In genomic region chr7:111091623-111092370, GRCh38 we compare ENCODE assay signal across 8 cellular contexts. TPM values are rescaled to one million over a fixed set of nuclear protein-coding genes. Genes with fewer than 3 reads are reported as not detected.
DNase-seq lines count a peak whose midpoint lies in the region; ATAC-seq and TF ChIP-seq lines count a peak whose summit lies in the region.

No MANE protein-coding gene starts in this region.

- H3K4me3 ChIP-seq in BE2C (ENCODE audit: low read depth, low read length): peak overlapping the region; percentile 88
- H3K4me3 ChIP-seq in lower lobe of right lung: peak overlapping the region; percentile 43

- no peaks in the 10 kb centered on the region for H3K9me3 Mint-ChIP-seq in activated T-helper 1 cell treated with anti-CD3 and anti-CD28 coated beads, Interleukin-12 subunit alpha, Interleukin-12 subunit beta, Interleukin-2, Interleukin-4 antibody, amounts not matched to agents 30 ng/mL and 10 ng/mL and 1 ng/mL, durations not matched to agents 14 hours and 24 hours and 36 hours

- intact Hi-C loops in activated T-helper 1 cell treated with anti-CD3 and anti-CD28 coated beads, Interleukin-12 subunit alpha, Interleukin-12 subunit beta, Interleukin-2, Interleukin-4 antibody, amounts not matched to agents 30 ng/mL and 10 ng/mL and 1 ng/mL, durations not matched to agents 14 hours and 24 hours and 36 hours (cut with micrococcal nuclease): loop anchor here (1.0 to 10.0 kb wide), 13 partner anchors 8 to 646 kb away; partner anchors contain the start of gene IMMP2L
- intact Hi-C loops in lower lobe of right lung (cut with DNase I): no loop called here

- H3K27me3 ChIP-seq in BE2C (no peaks in the 10 kb centered on the region), lower lobe of right lung (ENCODE audit: low read depth) (no peaks in the 10 kb centered on the region)

- H3K4me1 ChIP-seq in BE2C: peaks cover 6% of the 10 kb centered on the region; the same call in 1 of the 2 replicates
- H3K4me1 ChIP-seq in lower lobe of right lung: peaks cover 5% of the 10 kb centered on the region

- H3K36me3 ChIP-seq in BE2C: peaks cover 7% of the 10 kb centered on the region
- H3K36me3 ChIP-seq in lower lobe of right lung: no peaks in the 10 kb centered on the region

- H3K36me3 Mint-ChIP-seq in activated T-helper 1 cell treated with anti-CD3 and anti-CD28 coated beads, Interleukin-12 subunit alpha, Interleukin-12 subunit beta, Interleukin-2, Interleukin-4 antibody, amounts not matched to agents 30 ng/mL and 10 ng/mL and 1 ng/mL, durations not matched to agents 14 hours and 24 hours and 36 hours (ENCODE audit: low read depth): peaks cover 44% of the 10 kb centered on the region

- H3K27ac ChIP-seq in lower lobe of right lung: peak overlapping the region; percentile 21

- peak; percentile 15 for ATAC-seq in HG02885 (IDR thresholded peaks at IDR 0.05; ENCODE audit: poor library complexity, unreplicated experiment)
- peak in 1 of 2 donors; percentile 15 for ATAC-seq in lower lobe of right lung
- ATAC-seq in HG03439 (IDR thresholded peaks at IDR 0.05; ENCODE audit: unreplicated experiment): no peak

- peaks cover 86% of the 10 kb centered on the region for H3K4me1 Mint-ChIP-seq in activated T-helper 1 cell treated with anti-CD3 and anti-CD28 coated beads, Interleukin-12 subunit alpha, Interleukin-12 subunit beta, Interleukin-2, Interleukin-4 antibody, amounts not matched to agents 30 ng/mL and 10 ng/mL and 1 ng/mL, durations not matched to agents 14 hours and 24 hours and 36 hours (ENCODE audit: low read depth)

- H3K9me3 ChIP-seq in BE2C (no peaks in the 10 kb centered on the region), lower lobe of right lung (no peaks in the 10 kb centered on the region)

- H3K4me3 Mint-ChIP-seq in activated T-helper 1 cell treated with anti-CD3 and anti-CD28 coated beads, Interleukin-12 subunit alpha, Interleukin-12 subunit beta, Interleukin-2, Interleukin-4 antibody, amounts not matched to agents 30 ng/mL and 10 ng/mL and 1 ng/mL, durations not matched to agents 14 hours and 24 hours and 36 hours: peak overlapping the region; percentile 93

- H3K27ac Mint-ChIP-seq in activated T-helper 1 cell treated with anti-CD3 and anti-CD28 coated beads, Interleukin-12 subunit alpha, Interleukin-12 subunit beta, Interleukin-2, Interleukin-4 antibody, amounts not matched to agents 30 ng/mL and 10 ng/mL and 1 ng/mL, durations not matched to agents 14 hours and 24 hours and 36 hours: peak overlapping the region; percentile 87

- TF ChIP-seq CTCF in BE2C (IDR thresholded peaks at IDR 0.05; ENCODE audit: low read depth, low read length): no peak
- no peak for TF ChIP-seq CTCF in lower lobe of right lung (IDR thresholded peaks at IDR 0.05)

- DNase-seq in BE2C (peak; percentile 31), lower lobe of right lung (no peak), CD1c-positive myeloid dendritic cell (ENCODE audit: extremely low spot score) (no peak)
- DNase-seq in activated T-helper 1 cell treated with anti-CD3 and anti-CD28 coated beads, Interleukin-12 subunit alpha, Interleukin-12 subunit beta, Interleukin-2, Interleukin-4 antibody, amounts not matched to agents 30 ng/mL and 10 ng/mL and 1 ng/mL, durations not matched to agents 14 hours and 24 hours and 36 hours (ENCODE audit: low spot score): no peak
- no peak for DNase-seq in activated CD4-positive, alpha-beta T cell treated with anti-CD3 and anti-CD28 coated beads, Interleukin-2, amount 50 U/mL, for 1 hour
- no peak for DNase-seq in activated CD8-positive, alpha-beta memory T cell treated with anti-CD3 and anti-CD28 coated beads for 24 hours

- no peaks in the 10 kb centered on the region for H3K27me3 Mint-ChIP-seq in activated T-helper 1 cell treated with anti-CD3 and anti-CD28 coated beads, Interleukin-12 subunit alpha, Interleukin-12 subunit beta, Interleukin-2, Interleukin-4 antibody, amounts not matched to agents 30 ng/mL and 10 ng/mL and 1 ng/mL, durations not matched to agents 14 hours and 24 hours and 36 hours (ENCODE audit: insufficient read depth)

RNA-seq across cellular contexts. Expression of gene LRRN3, which starts 0.9 kb away (rescaled TPM):
- polyA plus RNA-seq in BE2C (2012; ENCODE audit: insufficient read depth, insufficient read length, low read depth): 29.9 TPM
- 57.3 and 61.5 TPM in 2 replicates for total RNA-seq in activated T-helper 1 cell treated with anti-CD3 and anti-CD28 coated beads, Interleukin-12 subunit alpha, Interleukin-12 subunit beta, Interleukin-2, Interleukin-4 antibody, amounts not matched to agents 30 ng/mL and 10 ng/mL and 1 ng/mL, durations not matched to agents 14 hours and 24 hours and 36 hours
- 6.1 TPM for total RNA-seq in lower lobe of right lung
